In genomic region chr14:91742956-91743653, GRCh38 we compare ENCODE assay signal across 24 cellular contexts. TPM values are rescaled to one million over a fixed set of nuclear protein-coding genes. Genes with fewer than 3 reads are reported as not detected.
DNase-seq lines count a peak whose midpoint lies in the region; ATAC-seq, FAIRE-seq and TF ChIP-seq lines count a peak whose summit lies in the region.
"Had no signal": no experiment of that assay in that cellular context is flagged by ENCODE, and none has a peak within 500 bp of the region (broad histone marks: within the 10 kb centered on the region; RNA-seq: fewer than 3 reads in every experiment).

No MANE protein-coding gene starts in this region.

- no peaks in the 10 kb centered on the region for H4K20me1 ChIP-seq in SK-N-SH (ENCODE audit: insufficient read depth)

- intact Hi-C loops in pancreas (cut with DNase I): no loop called here

- no peaks in the 10 kb centered on the region for H3K36me3 Mint-ChIP-seq in activated CD4-positive, alpha-beta T cell treated with anti-CD3 and anti-CD28 coated beads, Interleukin-2, amount 10 ng/mL, durations not matched to agents 7 days and 5 days (ENCODE audit: low read depth)
- H3K36me3 Mint-ChIP-seq: CD14-positive monocyte had no signal

- H3K9ac ChIP-seq in SK-N-SH: no peak overlapping the region

- H3K79me2 ChIP-seq in SK-N-SH (ENCODE audit: insufficient read depth): no peaks in the 10 kb centered on the region

- FAIRE-seq in pancreas (lab: Jason Lieb, UNC): no peak
- FAIRE-seq: H54, HTR-8/SVneo had no signal

- no peak overlapping the region for H3K4me2 ChIP-seq in SK-N-SH

- H3K4me1 Mint-ChIP-seq in activated CD4-positive, alpha-beta T cell treated with anti-CD3 and anti-CD28 coated beads, Interleukin-2, amount 10 ng/mL, durations not matched to agents 7 days and 5 days: peaks cover 6% of the 10 kb centered on the region
- H3K4me1 Mint-ChIP-seq: B cell, CD14-positive monocyte had no signal

- no peaks in the 10 kb centered on the region for H3K36me3 ChIP-seq in pancreas
- H3K36me3 ChIP-seq in SK-N-SH (replicated peaks in 1 of 2; ENCODE audit: control insufficient read depth in 1 of 2, insufficient read depth in 2 of 2, low read length in 1 of 2): no peaks in the 10 kb centered on the region
- H3K36me3 ChIP-seq: MG63, SJSA1 had no signal

- H2AFZ ChIP-seq in SK-N-SH (ENCODE audit: low read depth): no peak overlapping the region; the same call in 1 of the 2 replicates

- H3K4me3 ChIP-seq in pancreas (no peak overlapping the region), SK-N-SH (ENCODE audit: low read depth in 2 of 2, low read length in 1 of 2) (no peak overlapping the region)
- H3K4me3 ChIP-seq: MG63, SJSA1 had no signal

- no peak for TF ChIP-seq RAD21 in SK-N-SH (IDR thresholded peaks at IDR 0.05; ENCODE audit: low read length)

- peaks cover 8% of the 10 kb centered on the region for H3K27me3 Mint-ChIP-seq in activated CD4-positive, alpha-beta T cell treated with anti-CD3 and anti-CD28 coated beads, Interleukin-2, amount 10 ng/mL, durations not matched to agents 7 days and 5 days

- no peak overlapping the region for H3K4me3 Mint-ChIP-seq in activated CD4-positive, alpha-beta T cell treated with anti-CD3 and anti-CD28 coated beads, Interleukin-2, amount 10 ng/mL, durations not matched to agents 7 days and 5 days
- H3K4me3 Mint-ChIP-seq: B cell, CD14-positive monocyte had no signal

- POLR2A ChIA-PET in activated CD4-positive, alpha-beta T cell treated with anti-CD3 and anti-CD28 coated beads, Interleukin-2, amount 10 ng/mL, durations not matched to agents 7 days and 5 days (lab: Charles Lee): no interaction called here
- POLR2A ChIA-PET in SK-N-SH (lab: Yijun Ruan, JAX): no interaction called here

- peaks cover 5% of the 10 kb centered on the region for H3K9me3 Mint-ChIP-seq in activated CD4-positive, alpha-beta T cell treated with anti-CD3 and anti-CD28 coated beads, Interleukin-2, amount 10 ng/mL, durations not matched to agents 7 days and 5 days

- no peaks in the 10 kb centered on the region for H3K9me3 ChIP-seq in pancreas
- H3K9me3 ChIP-seq in SK-N-SH: no peaks in the 10 kb centered on the region
- H3K9me3 ChIP-seq: MG63, SJSA1 had no signal

- H3K27ac ChIP-seq in epithelial cell of prostate (peak overlapping the region; percentile 58), pancreas (peak overlapping the region in 3 of 4 donors; percentile 58 to 77 (median 68)), SK-N-SH (ENCODE audit: low read depth in 2 of 2, low read length in 1 of 2) (no peak overlapping the region)
- H3K27ac ChIP-seq: 22Rv1, SJSA1 had no signal

- no peak for TF ChIP-seq EP300 in SK-N-SH (IDR thresholded peaks at IDR 0.05; ENCODE audit: borderline replicate concordance in 1 of 2, low read depth in 1 of 2, low read length in 1 of 2)

- no peak for DNase-seq in activated CD4-positive, alpha-beta T cell treated with anti-CD3 and anti-CD28 coated beads, Interleukin-2, amount 10 ng/mL, durations not matched to agents 7 days and 5 days
- DNase-seq in activated CD4-positive, alpha-beta T cell treated with anti-CD3 and anti-CD28 coated beads for 48 hours: no peak
- DNase-seq in epithelial cell of prostate (ENCODE audit: low read depth, low spot score) (no peak), pancreas (no peak), SK-N-SH (no peak), KG1 (lab: John Stamatoyannopoulos, UW) (no peak)
- DNase-seq: KBM-7, MG63, NCI-H1105 treated with DMSO at 0.1 percent for 48 hours, NCI-H146, NCI-H1930, NCI-H2107, NCI-H524 treated with DMSO at 0.1 percent for 48 hours, NCI-H774 had no signal

- no peaks in the 10 kb centered on the region for H3K27me3 ChIP-seq in pancreas
- no peaks in the 10 kb centered on the region for H3K27me3 ChIP-seq in SK-N-SH (ENCODE audit: insufficient read depth)
- H3K27me3 ChIP-seq: MG63, SJSA1 had no signal

- WGBS in pancreas, 2 donors: 80 to 88% methylated on average over 2 of the region's 2 CpGs
- WGBS in SK-N-SH (ENCODE audit: low lambda C conversion rate): 13% methylated on average over 2 of the region's 2 CpGs

- CTCF ChIA-PET in activated CD4-positive, alpha-beta T cell treated with anti-CD3 and anti-CD28 coated beads, Interleukin-2, amount 10 ng/mL, durations not matched to agents 7 days and 5 days (lab: Charles Lee): no interaction called here
- CTCF ChIA-PET in SK-N-SH (lab: Yijun Ruan, JAX): no interaction called here

- ATAC-seq in pancreas (peak in 1 of 4 donors; percentile 2), HG02759 (IDR thresholded peaks at IDR 0.05; ENCODE audit: unreplicated experiment) (no peak), GM19395 (IDR thresholded peaks at IDR 0.05; ENCODE audit: unreplicated experiment) (no peak)
- ATAC-seq: Right ventricle myocardium inferior had no signal

- no peaks in the 10 kb centered on the region for H3K9me2 ChIP-seq in SK-N-SH

- peak overlapping the region; percentile 59 for H3K27ac Mint-ChIP-seq in activated CD4-positive, alpha-beta T cell treated with anti-CD3 and anti-CD28 coated beads, Interleukin-2, amount 10 ng/mL, durations not matched to agents 7 days and 5 days
- H3K27ac Mint-ChIP-seq: B cell had no signal

- no peak for TF ChIP-seq CTCF in pancreas (IDR thresholded peaks at IDR 0.05)
- TF ChIP-seq CTCF in SK-N-SH (IDR thresholded peaks at IDR 0.05): no peak

- peaks cover 10 to 26% (median 24%) of the 10 kb centered on the region in 3 donors for H3K4me1 ChIP-seq in pancreas
- H3K4me1 ChIP-seq in SK-N-SH (ENCODE audit: control insufficient read depth in 1 of 2, insufficient read depth in 2 of 2, low read depth in 1 of 2, low read length in 1 of 2): no peaks in the 10 kb centered on the region
- H3K4me1 ChIP-seq: SJSA1 had no signal

- H3F3A ChIP-seq in SK-N-SH (replicated peaks; ENCODE audit: insufficient read depth): no peaks in the 10 kb centered on the region

TF ChIP-seq in SK-N-SH, 30 proteins besides CTCF, POLR2A, EP300 and RAD21:
- TF ChIP-seq FOSL2 (IDR thresholded peaks at IDR 0.05; ENCODE audit: borderline replicate concordance, low read depth): no peak
- no peak for TF ChIP-seq EZH2phosphoT487 (IDR thresholded peaks at IDR 0.05; ENCODE audit: borderline replicate concordance, low read depth)
- TF ChIP-seq MAX (IDR thresholded peaks at IDR 0.05; ENCODE audit: low read depth): no peak
- no peak for TF ChIP-seq SMC3 (IDR thresholded peaks at IDR 0.05; ENCODE audit: low read depth, low read length)
- TF ChIP-seq JUND (IDR thresholded peaks at IDR 0.05): no peak
- TF ChIP-seq IRF3 (IDR thresholded peaks at IDR 0.05; ENCODE audit: low read depth, low read length): no peak
- TF ChIP-seq YY1 (IDR thresholded peaks at IDR 0.05; ENCODE audit: low read depth): no peak
- TF ChIP-seq TEAD4 (IDR thresholded peaks at IDR 0.05; ENCODE audit: borderline replicate concordance, insufficient read depth): no peak
- no peak for TF ChIP-seq SIN3A (IDR thresholded peaks at IDR 0.05; ENCODE audit: borderline replicate concordance, low read depth, low read length)
- TF ChIP-seq RCOR1 (IDR thresholded peaks at IDR 0.05; ENCODE audit: low read length): no peak
- TF ChIP-seq GABPA (IDR thresholded peaks at IDR 0.05; ENCODE audit: low read depth): no peak
- TF ChIP-seq USF2 (IDR thresholded peaks at IDR 0.05; ENCODE audit: borderline replicate concordance, low read depth, low read length): no peak
- TF ChIP-seq FOXM1 (IDR thresholded peaks at IDR 0.05; ENCODE audit: low read depth): no peak

RNA-seq across cellular contexts. Expression of gene CATSPERB, which starts 11.2 kb away (rescaled TPM):
- total RNA-seq in activated CD4-positive, alpha-beta T cell treated with anti-CD3 and anti-CD28 coated beads, Interleukin-2, amount 10 ng/mL, durations not matched to agents 7 days and 5 days: 1 to 10 TPM; 3.9 to 4.8 TPM
- 10 to 100 TPM; 16.5 to 40.0 (median 18.6) TPM for total RNA-seq in pancreas
- 10 to 100 TPM in 1 of 2 donors, 1 to 10 TPM in 1; 6.0 to 24.9 TPM for polyA plus RNA-seq in pancreas
- 0.08 and 0.10 TPM in 2 replicates for polyA plus RNA-seq in SK-N-SH (2012; rRNA removed)
- polyA plus RNA-seq in SK-N-SH (2012; cell fraction: cytosol; rRNA removed): 0.12 and 0.18 TPM in 2 replicates
- polyA plus RNA-seq in SK-N-SH (2012; cell fraction: nucleus; rRNA removed): 0.15 TPM in 2 replicates
- total RNA-seq: RPMI7951, SJSA1 had no signal
- polyA plus RNA-seq: CD14-positive monocyte had no signal

Comparison
In these comparisons a context has a peak if more than half of its experiments do, and no peak if none do; other contexts are left out.
1. H3K27ac ChIP-seq: peak in epithelial cell of prostate (single experiment) and pancreas (3 of 4); none in SK-N-SH (0 of 2).